15 cellular contexts compared by ENCODE assay signal in the genomic region with DNA sequence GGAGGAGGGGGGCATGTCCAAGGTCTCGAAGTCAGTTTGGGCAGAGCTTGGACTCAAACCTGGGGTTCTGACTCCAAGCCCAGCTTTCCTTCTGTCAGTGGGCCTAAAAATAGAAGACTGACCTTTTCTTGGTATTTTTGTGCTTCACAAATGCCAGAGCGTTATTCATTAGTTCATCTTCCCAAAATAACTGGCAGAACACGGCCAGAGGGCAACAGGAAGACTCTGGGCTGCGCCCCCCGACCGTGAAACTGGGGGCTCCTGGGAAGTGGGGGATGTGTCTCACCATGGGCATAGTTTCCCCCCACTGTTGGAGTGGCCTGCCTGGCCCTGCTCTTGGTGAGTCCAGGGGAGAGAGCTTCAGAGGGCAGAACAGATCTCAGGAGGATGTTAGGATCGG.
DNase-seq lines count a peak whose midpoint lies in the region; ATAC-seq and TF ChIP-seq lines count a peak whose summit lies in the region.
"Had no signal": no experiment of that assay in that cellular context is flagged by ENCODE, and none has a peak within 500 bp of the region (broad histone marks: within the 10 kb centered on the region; RNA-seq: fewer than 3 reads in every experiment).

No MANE protein-coding gene starts in this region.

- no peak overlapping the region for H3K4me2 ChIP-seq in mesenchymal stem cell (ENCODE audit: low read length, poor library complexity, severe bottlenecking)
- H3K4me2 ChIP-seq: A549 had no signal

- peaks cover 17% of the 10 kb centered on the region for H3K4me1 ChIP-seq in mesenchymal stem cell (ENCODE audit: control insufficient read depth, insufficient read depth, low read depth, low read length)
- H3K4me1 ChIP-seq in thoracic aorta (ENCODE audit: control insufficient read depth in 1 of 2, low read depth in 2 of 2) = peaks cover 18 to 59% of the 10 kb centered on the region in 2 donors
- H3K4me1 ChIP-seq: A549 had no signal

- no peak overlapping the region for H2AK5ac ChIP-seq in mesenchymal stem cell (ENCODE audit: low read length, severe bottlenecking)

- no peak overlapping the region for H3K23ac ChIP-seq in mesenchymal stem cell (ENCODE audit: low read length in 2 of 2)

- H2BK120ac ChIP-seq in mesenchymal stem cell (ENCODE audit: low read depth, low read length) = no peak overlapping the region

- no peak overlapping the region for H2BK5ac ChIP-seq in mesenchymal stem cell (ENCODE audit: low read depth, low read length, poor library complexity, severe bottlenecking)

- peak overlapping the region in 1 of 2 experiments; percentile 26 for H3K14ac ChIP-seq in mesenchymal stem cell (ENCODE audit: low read length in 2 of 2)

- H2BK12ac ChIP-seq in mesenchymal stem cell (ENCODE audit: low read length in 2 of 2) = peak overlapping the region; percentile 49 to 88

- H3K4me3 ChIP-seq in mesenchymal stem cell (ENCODE audit: insufficient read depth in 1 of 2, low read depth in 1 of 2, low read length in 2 of 2) = no peak overlapping the region
- H3K4me3 ChIP-seq in thoracic aorta = peak overlapping the region; percentile 47
- H3K4me3 ChIP-seq: A549 had no signal

- no peaks in the 10 kb centered on the region for H3K27me3 Mint-ChIP-seq in activated CD4-positive, alpha-beta memory T cell treated with anti-CD3 and anti-CD28 coated beads, Interleukin-2, amount 10 ng/mL, durations not matched to agents 7 days and 5 days
- H3K27me3 Mint-ChIP-seq in activated CD4-positive, alpha-beta memory T cell treated with anti-CD3 and anti-CD28 coated beads for 36 hours = no peaks in the 10 kb centered on the region
- H3K27me3 Mint-ChIP-seq: activated B cell treated with CpG ODN at 0.5 μM for 24 hours, type B pancreatic cell had no signal

- H2BK15ac ChIP-seq in mesenchymal stem cell (ENCODE audit: low read depth, poor library complexity, severe bottlenecking) = no peak overlapping the region

- no peak overlapping the region for H4K91ac ChIP-seq in mesenchymal stem cell (ENCODE audit: low read length)

- no peak overlapping the region for H3K9ac ChIP-seq in mesenchymal stem cell (ENCODE audit: low read length)

- 49% methylated on average over 6 of the region's 7 CpGs for WGBS in mesenchymal stem cell

- TF ChIP-seq CTCF in thoracic aorta (IDR thresholded peaks at IDR 0.05) = no peak

- H2AFZ ChIP-seq in mesenchymal stem cell (ENCODE audit: low read depth, low read length) = no peak overlapping the region

- H3K9me3 ChIP-seq in mesenchymal stem cell (ENCODE audit: control insufficient read depth, low read length) (peaks cover 5% of the 10 kb centered on the region), thoracic aorta (no peaks in the 10 kb centered on the region)
- H3K9me3 ChIP-seq: A549 had no signal

- peak overlapping the region; percentile 70 for H3K27ac Mint-ChIP-seq in activated CD4-positive, alpha-beta memory T cell treated with anti-CD3 and anti-CD28 coated beads, Interleukin-2, amount 10 ng/mL, durations not matched to agents 7 days and 5 days
- no peak overlapping the region for H3K27ac Mint-ChIP-seq in activated CD4-positive, alpha-beta memory T cell treated with anti-CD3 and anti-CD28 coated beads for 36 hours
- H3K27ac Mint-ChIP-seq: type B pancreatic cell had no signal

- ATAC-seq in thoracic aorta (ENCODE audit: insufficient number of reproducible peaks, low FRiP score, low read depth) = peak; percentile 42
- ATAC-seq in GM21423 (IDR thresholded peaks at IDR 0.05; ENCODE audit: unreplicated experiment) = no peak
- ATAC-seq: A549 had no signal

- peak overlapping the region in 1 of 2 experiments; percentile 54 for H3K18ac ChIP-seq in mesenchymal stem cell (ENCODE audit: low read depth in 1 of 2, low read length in 2 of 2)

- no peaks in the 10 kb centered on the region for H3K27me3 ChIP-seq in mesenchymal stem cell (ENCODE audit: control insufficient read depth in 1 of 2, insufficient read depth in 1 of 2, low read length in 2 of 2)
- H3K27me3 ChIP-seq in thoracic aorta (replicated peaks; ENCODE audit: insufficient read depth) = no peaks in the 10 kb centered on the region

- peak overlapping the region; percentile 19 for H4K8ac ChIP-seq in mesenchymal stem cell (ENCODE audit: low read length)

- H3K36me3 ChIP-seq in mesenchymal stem cell (ENCODE audit: control insufficient read depth in 1 of 2, insufficient read depth in 2 of 2, low read depth in 1 of 2, low read length in 2 of 2) (peaks cover 8 to 26% of the 10 kb centered on the region in 2 experiments), thoracic aorta (peaks cover 4% of the 10 kb centered on the region)

- POLR2A ChIA-PET in activated CD4-positive, alpha-beta memory T cell treated with anti-CD3 and anti-CD28 coated beads, Interleukin-2, amount 10 ng/mL, durations not matched to agents 7 days and 5 days (lab: Charles Lee) = interaction anchor here (0.9 to 5.1 kb wide), 16 partner anchors 9 to 199 kb away, joined by 3 to 28 read pairs (median 6); a partner anchor contains a TSS
- POLR2A ChIA-PET in activated CD4-positive, alpha-beta memory T cell treated with anti-CD3 and anti-CD28 coated beads for 36 hours (lab: Charles Lee) = interaction anchor here (1.8 to 2.1 kb wide), 3 partner anchors 48 to 84 kb away, joined by 8 to 12 read pairs (median 11); no protein-coding TSS in a partner anchor

- H3K4ac ChIP-seq in mesenchymal stem cell (ENCODE audit: low read depth in 1 of 2, low read length in 2 of 2) = peak overlapping the region in 1 of 2 experiments; percentile 46

- H3K36me3 Mint-ChIP-seq in activated CD4-positive, alpha-beta memory T cell treated with anti-CD3 and anti-CD28 coated beads, Interleukin-2, amount 10 ng/mL, durations not matched to agents 7 days and 5 days (ENCODE audit: low read depth) = peaks cover 33% of the 10 kb centered on the region
- peaks cover 8% of the 10 kb centered on the region for H3K36me3 Mint-ChIP-seq in activated CD4-positive, alpha-beta memory T cell treated with anti-CD3 and anti-CD28 coated beads for 36 hours

- CTCF ChIA-PET in activated CD4-positive, alpha-beta memory T cell treated with anti-CD3 and anti-CD28 coated beads, Interleukin-2, amount 10 ng/mL, durations not matched to agents 7 days and 5 days (lab: Charles Lee) = interaction anchor here (0.9 to 3.5 kb wide), 7 partner anchors 59 to 189 kb away, joined by 3 to 19 read pairs (median 4); a partner anchor contains a TSS
- CTCF ChIA-PET in activated CD4-positive, alpha-beta memory T cell treated with anti-CD3 and anti-CD28 coated beads for 36 hours (lab: Charles Lee) = interaction anchor here (1.0 to 3.6 kb wide), 6 partner anchors 22 to 110 kb away, joined by 3 to 20 read pairs (median 4); a partner anchor contains a TSS

- H3K9me3 Mint-ChIP-seq in activated CD4-positive, alpha-beta memory T cell treated with anti-CD3 and anti-CD28 coated beads, Interleukin-2, amount 10 ng/mL, durations not matched to agents 7 days and 5 days = peaks cover 8% of the 10 kb centered on the region
- peaks cover 5% of the 10 kb centered on the region for H3K9me3 Mint-ChIP-seq in activated CD4-positive, alpha-beta memory T cell treated with anti-CD3 and anti-CD28 coated beads for 36 hours
- H3K9me3 Mint-ChIP-seq: activated B cell treated with CpG ODN at 0.5 μM for 24 hours, type B pancreatic cell had no signal

- intact Hi-C loops in activated CD4-positive, alpha-beta memory T cell treated with anti-CD3 and anti-CD28 coated beads for 36 hours (cut with micrococcal nuclease) = loop anchor here (1.0 to 5.0 kb wide), 5 partner anchors 57 to 190 kb away; no protein-coding TSS in a partner anchor

- H3K79me1 ChIP-seq in mesenchymal stem cell (replicated peaks; ENCODE audit: low read length, poor library complexity, severe bottlenecking) = peaks cover 8% of the 10 kb centered on the region

- H3K4me1 Mint-ChIP-seq in activated CD4-positive, alpha-beta memory T cell treated with anti-CD3 and anti-CD28 coated beads, Interleukin-2, amount 10 ng/mL, durations not matched to agents 7 days and 5 days = peaks cover 88% of the 10 kb centered on the region
- peaks cover 41% of the 10 kb centered on the region for H3K4me1 Mint-ChIP-seq in activated CD4-positive, alpha-beta memory T cell treated with anti-CD3 and anti-CD28 coated beads for 36 hours (ENCODE audit: low read depth)

- H3K4me3 Mint-ChIP-seq in activated CD4-positive, alpha-beta memory T cell treated with anti-CD3 and anti-CD28 coated beads, Interleukin-2, amount 10 ng/mL, durations not matched to agents 7 days and 5 days = no peak overlapping the region
- no peak overlapping the region for H3K4me3 Mint-ChIP-seq in activated CD4-positive, alpha-beta memory T cell treated with anti-CD3 and anti-CD28 coated beads for 36 hours
- H3K4me3 Mint-ChIP-seq: activated B cell treated with CpG ODN at 0.5 μM for 24 hours, type B pancreatic cell had no signal

- H3K27ac ChIP-seq in mesenchymal stem cell (ENCODE audit: low read length, poor library complexity, severe bottlenecking) = no peak overlapping the region
- H3K27ac ChIP-seq in thoracic aorta = peak overlapping the region; percentile 86 to 87
- H3K27ac ChIP-seq: A549 had no signal

- DNase-seq in activated CD4-positive, alpha-beta memory T cell treated with anti-CD3 and anti-CD28 coated beads, Interleukin-2, amount 10 ng/mL, durations not matched to agents 7 days and 5 days = no peak
- no peak for DNase-seq in activated CD4-positive, alpha-beta memory T cell treated with anti-CD3 and anti-CD28 coated beads for 36 hours
- DNase-seq in cerebellum (ENCODE audit: low spot score) = peak; percentile 89
- no peak for DNase-seq in mesenchymal stem cell
- DNase-seq in thoracic aorta (ENCODE audit: low spot score) = no peak
- no peak for DNase-seq in GM03348 (ENCODE audit: low spot score)
- DNase-seq in NCI-H1417 treated with DMSO at 0.1 percent for 48 hours (lab: John Stamatoyannopoulos, UW) = no peak
- DNase-seq: activated B cell treated with CpG ODN at 0.5 μM for 24 hours, NCI-H2029, NCI-H526 treated with DMSO at 0.1 percent for 48 hours, nucleus accumbens, SW 1271 had no signal
